Comparison of ENCODE assay signal across 15 cellular contexts in the genomic region with DNA sequence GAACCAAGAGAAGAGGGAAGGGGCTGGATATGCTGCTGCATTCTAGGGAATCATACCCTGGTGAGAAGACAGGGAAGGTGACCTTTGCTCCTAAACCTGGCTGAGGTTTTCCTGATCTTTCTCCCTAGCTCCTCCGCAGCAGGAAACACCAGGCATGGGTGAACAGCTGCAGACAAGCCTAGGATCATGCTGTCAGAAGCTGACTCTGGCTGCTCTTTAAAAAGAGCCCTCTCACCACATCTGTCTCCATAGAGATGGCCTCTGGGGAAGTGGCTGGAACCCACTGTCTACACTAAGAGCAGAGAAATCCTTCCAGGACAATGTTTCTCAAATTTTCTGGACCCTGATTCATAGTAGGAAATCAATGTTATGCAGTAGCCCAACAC. TPM values are rescaled to one million over a fixed set of nuclear protein-coding genes. Genes with fewer than 3 reads are reported as not detected.
DNase-seq lines count a peak whose midpoint lies in the region; ATAC-seq and TF ChIP-seq lines count a peak whose summit lies in the region.
"Had no signal": no experiment of that assay in that cellular context is flagged by ENCODE, and none has a peak within 500 bp of the region (broad histone marks: within the 10 kb centered on the region; RNA-seq: fewer than 3 reads in every experiment).

No MANE protein-coding gene starts in this region.

- no peak overlapping the region for H4K8ac ChIP-seq in mesendoderm (ENCODE audit: low read depth, low read length)

- no peak overlapping the region for H3K4ac ChIP-seq in mesendoderm (ENCODE audit: low read depth, low read length)

- no peak overlapping the region for H2BK15ac ChIP-seq in mesendoderm (replicated peaks; ENCODE audit: low read depth)

- no peak for TF ChIP-seq POLR2A in right lobe of liver (IDR thresholded peaks at IDR 0.05)

- H3K27me3 ChIP-seq in right lobe of liver (no peaks in the 10 kb centered on the region), thoracic aorta (replicated peaks; ENCODE audit: insufficient read depth) (no peaks in the 10 kb centered on the region), mesendoderm (ENCODE audit: insufficient read depth, low read length, poor library complexity) (no peaks in the 10 kb centered on the region)
- H3K27me3 ChIP-seq: uterus had no signal

- H3K36me3 ChIP-seq in right lobe of liver, result no peaks in the 10 kb centered on the region
- no peaks in the 10 kb centered on the region for H3K36me3 ChIP-seq in thoracic aorta
- no peaks in the 10 kb centered on the region for H3K36me3 ChIP-seq in mesendoderm (ENCODE audit: control insufficient read depth, insufficient read depth, low read length)
- H3K36me3 ChIP-seq: uterus had no signal

- no peak overlapping the region for H3K56ac ChIP-seq in mesendoderm (ENCODE audit: low read length)

- no peak overlapping the region for H2AK5ac ChIP-seq in mesendoderm (ENCODE audit: low read length)

- no peak overlapping the region for H3K9ac ChIP-seq in mesendoderm (ENCODE audit: low read length)

- no peaks in the 10 kb centered on the region for H3K79me1 ChIP-seq in mesendoderm (ENCODE audit: low read length)

- H3K4me3 ChIP-seq in right lobe of liver (no peak overlapping the region), thoracic aorta (no peak overlapping the region), mesendoderm (ENCODE audit: low read length) (no peak overlapping the region)
- H3K4me3 ChIP-seq: GM12878, uterus had no signal

- CTCF ChIA-PET in activated naive CD4-positive, alpha-beta T cell treated with anti-CD3 and anti-CD28 coated beads for 36 hours (lab: Charles Lee), result interaction anchor here (0.8 kb wide), 1 partner anchor 29 kb away, joined by 3 read pairs; no protein-coding TSS in a partner anchor

- no peak overlapping the region for H3K27ac ChIP-seq in right lobe of liver
- peak overlapping the region; percentile 37 to 40 for H3K27ac ChIP-seq in thoracic aorta
- H3K27ac ChIP-seq in mesendoderm (ENCODE audit: low read depth, low read length), result no peak overlapping the region

- H3K4me2 ChIP-seq in mesendoderm (ENCODE audit: low read length), result no peak overlapping the region

- ATAC-seq in right lobe of liver (peak; percentile 16 to 42 (median 40)), thoracic aorta (ENCODE audit: insufficient number of reproducible peaks, low FRiP score, low read depth) (no peak), GM21447 (IDR thresholded peaks at IDR 0.05; ENCODE audit: unreplicated experiment) (no peak), GM18867 (IDR thresholded peaks at IDR 0.05; ENCODE audit: unreplicated experiment) (no peak)
- ATAC-seq: activated CD8-positive, alpha-beta T cell treated with anti-CD3 and anti-CD28 coated beads for 36 hours; GM12878 had no signal

- no peak for DNase-seq in activated naive CD4-positive, alpha-beta T cell treated with anti-CD3 and anti-CD28 coated beads for 36 hours
- peak; percentile 72 for DNase-seq in dermis blood vessel endothelial cell
- no peak for DNase-seq in right lobe of liver
- DNase-seq in thoracic aorta (ENCODE audit: low spot score), result no peak
- DNase-seq in mesendoderm, result no peak
- DNase-seq: activated CD8-positive, alpha-beta T cell treated with anti-CD3 and anti-CD28 coated beads for 36 hours; activated naive CD4-positive, alpha-beta T cell treated with anti-CD3 and anti-CD28 coated beads, Interleukin-2, amount 10 ng/mL, durations not matched to agents 7 days and 5 days; DMS53; T-helper 2 cell; uterus had no signal

- H2BK120ac ChIP-seq in mesendoderm (ENCODE audit: low read depth, low read length), result no peak overlapping the region

- H3K27ac Mint-ChIP-seq in activated naive CD4-positive, alpha-beta T cell treated with anti-CD3 and anti-CD28 coated beads, Interleukin-2, amount 50 U/mL, for 24 hours, result peak overlapping the region; percentile 1
- no peak overlapping the region for H3K27ac Mint-ChIP-seq in activated naive CD4-positive, alpha-beta T cell treated with anti-CD3 and anti-CD28 coated beads for 36 hours
- H3K27ac Mint-ChIP-seq: activated CD8-positive, alpha-beta T cell treated with anti-CD3 and anti-CD28 coated beads for 36 hours; activated naive CD4-positive, alpha-beta T cell treated with anti-CD3 and anti-CD28 coated beads, Interleukin-2, amount 10 ng/mL, durations not matched to agents 7 days and 5 days had no signal

- H3K9me3 Mint-ChIP-seq in activated naive CD4-positive, alpha-beta T cell treated with anti-CD3 and anti-CD28 coated beads, Interleukin-2, amount 50 U/mL, for 24 hours, result no peaks in the 10 kb centered on the region
- no peaks in the 10 kb centered on the region for H3K9me3 Mint-ChIP-seq in activated naive CD4-positive, alpha-beta T cell treated with anti-CD3 and anti-CD28 coated beads for 36 hours
- H3K9me3 Mint-ChIP-seq: activated CD8-positive, alpha-beta T cell treated with anti-CD3 and anti-CD28 coated beads for 36 hours; activated naive CD4-positive, alpha-beta T cell treated with anti-CD3 and anti-CD28 coated beads, Interleukin-2, amount 10 ng/mL, durations not matched to agents 7 days and 5 days; neural crest cell had no signal

- H2BK5ac ChIP-seq in mesendoderm (ENCODE audit: low read length), result no peak overlapping the region

- no peak overlapping the region for H4K5ac ChIP-seq in mesendoderm (ENCODE audit: low read length)

- no peak overlapping the region for H3K4me3 Mint-ChIP-seq in activated naive CD4-positive, alpha-beta T cell treated with anti-CD3 and anti-CD28 coated beads, Interleukin-2, amount 50 U/mL, for 24 hours
- H3K4me3 Mint-ChIP-seq in activated naive CD4-positive, alpha-beta T cell treated with anti-CD3 and anti-CD28 coated beads for 36 hours, result no peak overlapping the region
- H3K4me3 Mint-ChIP-seq: activated CD8-positive, alpha-beta T cell treated with anti-CD3 and anti-CD28 coated beads for 36 hours; activated naive CD4-positive, alpha-beta T cell treated with anti-CD3 and anti-CD28 coated beads, Interleukin-2, amount 10 ng/mL, durations not matched to agents 7 days and 5 days; neural crest cell had no signal

- WGBS in right lobe of liver (ENCODE audit: insufficient coverage, low coverage, low lambda C conversion rate, missing lambda C conversion rate), result no CpG with 5 or more reads among the region's 1 CpG
- no CpG with 5 or more reads among the region's 1 CpG for WGBS in mesendoderm (ENCODE audit: extremely low coverage, insufficient coverage, low lambda C conversion rate)

- TF ChIP-seq CTCF in right lobe of liver (IDR thresholded peaks at IDR 0.05), result no peak
- no peak for TF ChIP-seq CTCF in thoracic aorta (IDR thresholded peaks at IDR 0.05)

- H3K36me3 Mint-ChIP-seq in activated naive CD4-positive, alpha-beta T cell treated with anti-CD3 and anti-CD28 coated beads, Interleukin-2, amount 50 U/mL, for 24 hours, result peaks cover 16% of the 10 kb centered on the region
- peaks cover 8% of the 10 kb centered on the region for H3K36me3 Mint-ChIP-seq in activated naive CD4-positive, alpha-beta T cell treated with anti-CD3 and anti-CD28 coated beads for 36 hours (ENCODE audit: low read depth)

- intact Hi-C loops in activated naive CD4-positive, alpha-beta T cell treated with anti-CD3 and anti-CD28 coated beads for 36 hours (cut with micrococcal nuclease), result loop anchor here (1.0 kb wide), 1 partner anchor 8 kb away; no protein-coding TSS in a partner anchor
- intact Hi-C loops in right lobe of liver (cut with DNase I), result no loop called here

- H3K9me3 ChIP-seq in right lobe of liver (no peaks in the 10 kb centered on the region), thoracic aorta (no peaks in the 10 kb centered on the region)
- H3K9me3 ChIP-seq: uterus had no signal

- H3K23ac ChIP-seq in mesendoderm (ENCODE audit: low read length), result no peak overlapping the region

- no peaks in the 10 kb centered on the region for H3K27me3 Mint-ChIP-seq in activated naive CD4-positive, alpha-beta T cell treated with anti-CD3 and anti-CD28 coated beads, Interleukin-2, amount 50 U/mL, for 24 hours
- H3K27me3 Mint-ChIP-seq in activated naive CD4-positive, alpha-beta T cell treated with anti-CD3 and anti-CD28 coated beads for 36 hours (ENCODE audit: low read depth), result no peaks in the 10 kb centered on the region
- H3K27me3 Mint-ChIP-seq: activated CD8-positive, alpha-beta T cell treated with anti-CD3 and anti-CD28 coated beads for 36 hours; activated naive CD4-positive, alpha-beta T cell treated with anti-CD3 and anti-CD28 coated beads, Interleukin-2, amount 10 ng/mL, durations not matched to agents 7 days and 5 days had no signal

- peaks cover 86% of the 10 kb centered on the region for H3K4me1 Mint-ChIP-seq in activated naive CD4-positive, alpha-beta T cell treated with anti-CD3 and anti-CD28 coated beads, Interleukin-2, amount 50 U/mL, for 24 hours
- peaks cover 74% of the 10 kb centered on the region for H3K4me1 Mint-ChIP-seq in activated naive CD4-positive, alpha-beta T cell treated with anti-CD3 and anti-CD28 coated beads for 36 hours (ENCODE audit: low read depth)
- H3K4me1 Mint-ChIP-seq: neural crest cell had no signal

- H3K79me2 ChIP-seq in mesendoderm (ENCODE audit: control insufficient read depth, insufficient read depth, low read length), result no peaks in the 10 kb centered on the region

- H3K4me1 ChIP-seq in right lobe of liver, result peaks cover 0 to 11% (median 2%) of the 10 kb centered on the region in 4 donors
- peaks cover 29 to 78% of the 10 kb centered on the region in 2 donors for H3K4me1 ChIP-seq in thoracic aorta (ENCODE audit: control insufficient read depth in 1 of 2, low read depth in 2 of 2)
- no peaks in the 10 kb centered on the region for H3K4me1 ChIP-seq in mesendoderm (ENCODE audit: control insufficient read depth, low read depth, low read length)

- no peak overlapping the region for H3K18ac ChIP-seq in mesendoderm (ENCODE audit: low read length)

RNA-seq across cellular contexts. Expression of a gene that starts 57.6 kb away (rescaled TPM):
- under 1 TPM; 0.02 TPM for total RNA-seq in activated naive CD4-positive, alpha-beta T cell treated with anti-CD3 and anti-CD28 coated beads for 36 hours
- total RNA-seq in dermis blood vessel endothelial cell (62.4 and 126 TPM in 2 replicates), right lobe of liver (1 to 10 TPM in 5 of 6 experiments, under 1 TPM in 1; 0.70 to 2.7 (median 2.2) TPM), thoracic aorta (10 to 100 TPM; 67.8 to 77.3 TPM)
- polyA plus RNA-seq in mesendoderm (2013, experiment 1 of 2), result 0.04 TPM
- polyA plus RNA-seq in mesendoderm (2013, experiment 2 of 2), result 0.06 TPM

Comparison
In these comparisons a context has a peak if more than half of its experiments do, and no peak if none do; other contexts are left out.
1. ATAC-seq: peak in right lobe of liver (4 of 4); none in thoracic aorta (single experiment), GM21447 (single experiment) and GM18867 (single experiment).
2. H3K27ac ChIP-seq: peak in thoracic aorta (2 of 2); none in right lobe of liver (0 of 3) and mesendoderm (single experiment).
3. RNA of a gene that starts 57.6 kb away (total RNA-seq): 62.4 to 126 TPM in dermis blood vessel endothelial cell and 67.8 to 77.3 TPM in thoracic aorta; 0.70 to 2.7 TPM in right lobe of liver and 0.02 TPM in activated naive CD4-positive, alpha-beta T cell treated with anti-CD3 and anti-CD28 coated beads for 36 hours; every median in the first group is over 10 times any median in the second.